ENCODE assay signal across 15 cellular contexts in genomic region chr16:87741700-87742415, GRCh38. TPM values are rescaled to one million over a fixed set of nuclear protein-coding genes. Genes with fewer than 3 reads are reported as not detected.
DNase-seq lines count a peak whose midpoint lies in the region; ATAC-seq lines count a peak whose summit lies in the region.
"Had no signal": no experiment of that assay in that cellular context is flagged by ENCODE, and none has a peak within 500 bp of the region (broad histone marks: within the 10 kb centered on the region; RNA-seq: fewer than 3 reads in every experiment).

No MANE protein-coding gene starts in this region.

- no peak overlapping the region for H2BK120ac ChIP-seq in mesendoderm (ENCODE audit: low read depth, low read length)

- H3K4me2 ChIP-seq in mesendoderm (ENCODE audit: low read length): no peak overlapping the region
- H3K4me2 ChIP-seq: KMS-11 had no signal

- H3K36me3 ChIP-seq in mesendoderm (ENCODE audit: control insufficient read depth, insufficient read depth, low read length): peaks cover 4% of the 10 kb centered on the region

- H3K4me1 ChIP-seq in mesendoderm (ENCODE audit: control insufficient read depth, low read depth, low read length): no peaks in the 10 kb centered on the region
- H3K4me1 ChIP-seq: Peyer's patch had no signal

- H3K79me1 ChIP-seq in mesendoderm (ENCODE audit: low read length): peaks cover 11% of the 10 kb centered on the region

- peaks cover 17% of the 10 kb centered on the region for H3K4me1 Mint-ChIP-seq in stimulated activated naive CD8-positive, alpha-beta T cell treated with anti-CD3 and anti-CD28 coated beads, Interleukin-15, amount 100 ng/mL, for 72 hours
- peaks cover 10% of the 10 kb centered on the region for H3K4me1 Mint-ChIP-seq in activated naive CD8-positive, alpha-beta T cell treated with anti-CD3 and anti-CD28 coated beads for 36 hours
- H3K4me1 Mint-ChIP-seq in natural killer cell treated with Interleukin-12 subunit alpha and Interleukin-12 subunit beta and Interleukin-15 and Interleukin-18, amount 100 ng/mL, for 72 hours (ENCODE audit: low read depth in 2 of 2): peaks cover 17 to 24% of the 10 kb centered on the region in 2 donors
- H3K4me1 Mint-ChIP-seq: CD14-positive monocyte had no signal

- H3K27me3 Mint-ChIP-seq in stimulated activated naive CD8-positive, alpha-beta T cell treated with anti-CD3 and anti-CD28 coated beads, Interleukin-15, amount 100 ng/mL, for 72 hours: no peaks in the 10 kb centered on the region
- H3K27me3 Mint-ChIP-seq in activated naive CD8-positive, alpha-beta T cell treated with anti-CD3 and anti-CD28 coated beads for 36 hours: no peaks in the 10 kb centered on the region
- no peaks in the 10 kb centered on the region for H3K27me3 Mint-ChIP-seq in natural killer cell treated with Interleukin-12 subunit alpha and Interleukin-12 subunit beta and Interleukin-15 and Interleukin-18, amount 100 ng/mL, for 72 hours

- WGBS in mesendoderm (ENCODE audit: extremely low coverage, insufficient coverage, low lambda C conversion rate): 100% methylated on average over 3 of the region's 16 CpGs

- no peak for DNase-seq in stimulated activated naive CD8-positive, alpha-beta T cell treated with anti-CD3 and anti-CD28 coated beads, Interleukin-15, amount 100 ng/mL, for 72 hours
- no peak for DNase-seq in stimulated activated naive CD8-positive, alpha-beta T cell treated with anti-CD3 and anti-CD28 coated beads, Interleukin-15, Interleukin-2, amounts not matched to agents 100 U/mL and 50 U/mL, for 24 hours
- no peak for DNase-seq in activated naive CD8-positive, alpha-beta T cell treated with anti-CD3 and anti-CD28 coated beads for 36 hours
- DNase-seq in natural killer cell treated with Interleukin-12 subunit alpha and Interleukin-12 subunit beta and Interleukin-15 and Interleukin-18, amount 100 ng/mL, for 72 hours (ENCODE audit: low spot score): no peak
- DNase-seq in NOMO-1 treated with DMSO at 0.1 percent for 48 hours (lab: John Stamatoyannopoulos, UW; ENCODE audit: unreplicated experiment) (no peak), mesendoderm (no peak), KBM-7 (no peak)
- DNase-seq: DMS53, NCI-H1048, NCI-H1436 treated with DMSO at 0.1 percent for 48 hours, NCI-H748 treated with DMSO at 0.1 percent for 48 hours, Peyer's patch had no signal

- H3K18ac ChIP-seq in mesendoderm (ENCODE audit: low read length): no peak overlapping the region

- no peak overlapping the region for H3K56ac ChIP-seq in mesendoderm (ENCODE audit: low read length)

- no peak overlapping the region for H4K5ac ChIP-seq in mesendoderm (ENCODE audit: low read length)

- no peaks in the 10 kb centered on the region for H3K27me3 ChIP-seq in mesendoderm (ENCODE audit: insufficient read depth, low read length, poor library complexity)
- H3K27me3 ChIP-seq: Peyer's patch had no signal

- peaks cover 19% of the 10 kb centered on the region for H3K36me3 Mint-ChIP-seq in activated naive CD8-positive, alpha-beta T cell treated with anti-CD3 and anti-CD28 coated beads for 36 hours
- H3K36me3 Mint-ChIP-seq in natural killer cell treated with Interleukin-12 subunit alpha and Interleukin-12 subunit beta and Interleukin-15 and Interleukin-18, amount 100 ng/mL, for 72 hours: peaks cover 22% of the 10 kb centered on the region

- no peak overlapping the region for H3K9ac ChIP-seq in mesendoderm (ENCODE audit: low read length)
- H3K9ac ChIP-seq: KMS-11 had no signal

- peaks cover 12% of the 10 kb centered on the region for H3K79me2 ChIP-seq in mesendoderm (ENCODE audit: control insufficient read depth, insufficient read depth, low read length)

- no peak overlapping the region for H2BK15ac ChIP-seq in mesendoderm (replicated peaks; ENCODE audit: low read depth)

- peak overlapping the region; percentile 77 to 88 for H3K27ac Mint-ChIP-seq in stimulated activated naive CD8-positive, alpha-beta T cell treated with anti-CD3 and anti-CD28 coated beads, Interleukin-15, amount 100 ng/mL, for 72 hours
- H3K27ac Mint-ChIP-seq in activated naive CD8-positive, alpha-beta T cell treated with anti-CD3 and anti-CD28 coated beads for 36 hours: peak overlapping the region; percentile 9
- peak overlapping the region; percentile 72 to 88 for H3K27ac Mint-ChIP-seq in natural killer cell treated with Interleukin-12 subunit alpha and Interleukin-12 subunit beta and Interleukin-15 and Interleukin-18, amount 100 ng/mL, for 72 hours

- H3K4ac ChIP-seq in mesendoderm (ENCODE audit: low read depth, low read length): no peak overlapping the region

- no peak overlapping the region for H3K4me3 Mint-ChIP-seq in stimulated activated naive CD8-positive, alpha-beta T cell treated with anti-CD3 and anti-CD28 coated beads, Interleukin-15, amount 100 ng/mL, for 72 hours
- no peak overlapping the region for H3K4me3 Mint-ChIP-seq in activated naive CD8-positive, alpha-beta T cell treated with anti-CD3 and anti-CD28 coated beads for 36 hours
- H3K4me3 Mint-ChIP-seq in natural killer cell treated with Interleukin-12 subunit alpha and Interleukin-12 subunit beta and Interleukin-15 and Interleukin-18, amount 100 ng/mL, for 72 hours: peak overlapping the region; percentile 55
- H3K4me3 Mint-ChIP-seq: CD14-positive monocyte had no signal

- no peak for ATAC-seq in stimulated activated naive CD8-positive, alpha-beta T cell treated with anti-CD3 and anti-CD28 coated beads, Interleukin-15, amount 100 ng/mL, for 72 hours
- ATAC-seq in stimulated activated naive CD8-positive, alpha-beta T cell treated with anti-CD3 and anti-CD28 coated beads, Interleukin-15, Interleukin-2, amounts not matched to agents 100 U/mL and 50 U/mL, for 24 hours: no peak
- peak; percentile 80 to 86 for ATAC-seq in natural killer cell treated with Interleukin-12 subunit alpha and Interleukin-12 subunit beta and Interleukin-15 and Interleukin-18, amount 100 ng/mL, for 72 hours
- ATAC-seq: HepG2 had no signal

- no peak overlapping the region for H4K8ac ChIP-seq in mesendoderm (ENCODE audit: low read depth, low read length)

- no peak overlapping the region for H2AK5ac ChIP-seq in mesendoderm (ENCODE audit: low read length)

- in situ Hi-C loops in KBM-7 (cut with MboI; ENCODE audit: low pct_unique_long_range_greater_than_20kb, low sequenced_read_pairs): no loop called here

- H3K23ac ChIP-seq in mesendoderm (ENCODE audit: low read length): no peak overlapping the region

- no peaks in the 10 kb centered on the region for H3K9me3 Mint-ChIP-seq in stimulated activated naive CD8-positive, alpha-beta T cell treated with anti-CD3 and anti-CD28 coated beads, Interleukin-15, amount 100 ng/mL, for 72 hours
- H3K9me3 Mint-ChIP-seq in activated naive CD8-positive, alpha-beta T cell treated with anti-CD3 and anti-CD28 coated beads for 36 hours: no peaks in the 10 kb centered on the region
- no peaks in the 10 kb centered on the region for H3K9me3 Mint-ChIP-seq in natural killer cell treated with Interleukin-12 subunit alpha and Interleukin-12 subunit beta and Interleukin-15 and Interleukin-18, amount 100 ng/mL, for 72 hours
- H3K9me3 Mint-ChIP-seq: CD14-positive monocyte had no signal

- H2BK5ac ChIP-seq in mesendoderm (ENCODE audit: low read length): no peak overlapping the region

- no peak overlapping the region for H3K4me3 ChIP-seq in mesendoderm (ENCODE audit: low read length)
- H3K4me3 ChIP-seq: Peyer's patch had no signal

- H3K27ac ChIP-seq in mesendoderm (ENCODE audit: low read depth, low read length): no peak overlapping the region
- H3K27ac ChIP-seq: KMS-11, Peyer's patch had no signal

RNA-seq across cellular contexts. Expression of gene KLHDC4, which starts 23.9 kb away (rescaled TPM):
- total RNA-seq in activated naive CD8-positive, alpha-beta T cell treated with anti-CD3 and anti-CD28 coated beads for 36 hours: 10 to 100 TPM; 75.7 to 77.5 TPM
- total RNA-seq in natural killer cell treated with Interleukin-12 subunit alpha and Interleukin-12 subunit beta and Interleukin-15 and Interleukin-18, amount 100 ng/mL, for 72 hours: 100 to 1,000 TPM in 1 of 2 donors, 10 to 100 TPM in 1; 71.0 to 188 TPM
- polyA plus RNA-seq in mesendoderm (2013, experiment 1 of 2): 25.9 TPM
- 24.8 TPM for polyA plus RNA-seq in mesendoderm (2013, experiment 2 of 2)

Comparison
In these comparisons a context has a peak if more than half of its experiments do, and no peak if none do; other contexts are left out.
1. ATAC-seq: peak in natural killer cell treated with Interleukin-12 subunit alpha and Interleukin-12 subunit beta and Interleukin-15 and Interleukin-18, amount 100 ng/mL, for 72 hours (2 of 2); none in stimulated activated naive CD8-positive, alpha-beta T cell treated with anti-CD3 and anti-CD28 coated beads, Interleukin-15, amount 100 ng/mL, for 72 hours (single experiment) and stimulated activated naive CD8-positive, alpha-beta T cell treated with anti-CD3 and anti-CD28 coated beads, Interleukin-15, Interleukin-2, amounts not matched to agents 100 U/mL and 50 U/mL, for 24 hours (single experiment).
2. H3K27ac Mint-ChIP-seq: peak in every context shown above with its lines; median percentile 82 in stimulated activated naive CD8-positive, alpha-beta T cell treated with anti-CD3 and anti-CD28 coated beads, Interleukin-15, amount 100 ng/mL, for 72 hours; 80 in natural killer cell treated with Interleukin-12 subunit alpha and Interleukin-12 subunit beta and Interleukin-15 and Interleukin-18, amount 100 ng/mL, for 72 hours; 9 in activated naive CD8-positive, alpha-beta T cell treated with anti-CD3 and anti-CD28 coated beads for 36 hours.